Comparison of ENCODE assay signal across 8 cellular contexts in the genomic region with DNA sequence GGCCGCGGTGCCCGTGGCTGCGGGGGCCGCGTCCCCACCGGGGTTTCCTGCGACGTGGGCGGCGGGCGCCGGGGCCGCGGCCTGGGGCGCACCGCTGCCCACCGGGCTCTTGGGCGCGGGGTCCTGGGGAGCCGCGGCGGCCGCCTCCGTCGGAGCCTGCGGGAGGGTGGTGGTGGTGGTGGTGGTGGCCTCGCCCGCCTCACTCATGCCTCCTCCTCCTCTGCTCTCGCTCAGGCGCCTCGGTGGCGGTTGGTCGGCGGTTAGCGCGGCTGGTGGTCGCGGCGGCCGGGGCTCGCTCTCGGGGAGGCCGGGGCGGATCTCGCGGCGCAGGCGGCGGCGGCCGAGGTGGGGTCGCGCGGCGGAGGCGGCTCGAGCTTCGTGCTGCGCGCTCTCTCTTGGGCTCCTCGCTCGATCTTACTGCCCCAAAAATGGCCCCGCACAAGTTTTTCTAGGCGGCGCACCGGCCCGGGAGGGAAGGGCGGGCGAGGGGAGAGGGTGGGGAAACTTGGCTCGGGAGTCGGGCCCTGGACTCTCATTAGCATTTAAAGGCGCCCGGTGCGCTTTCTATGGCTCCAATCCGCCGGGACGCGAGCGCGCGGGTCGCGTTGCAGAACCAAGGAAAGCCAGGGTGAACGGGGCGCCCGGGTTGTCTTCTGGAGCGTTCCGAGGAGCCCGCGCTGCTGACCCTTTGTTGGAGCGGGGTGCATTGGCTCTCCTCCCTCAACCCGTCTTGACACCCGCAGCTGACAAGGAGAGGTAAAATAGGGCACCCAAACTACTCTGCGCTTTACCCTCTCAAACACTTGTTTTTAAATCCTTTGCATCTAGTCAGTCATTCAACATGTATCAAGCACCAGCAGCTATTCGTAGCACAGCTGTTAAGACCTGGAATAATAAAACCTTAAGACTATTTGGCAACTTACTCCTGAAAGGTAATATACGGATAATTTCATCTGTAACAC. TPM values are rescaled to one million over a fixed set of nuclear protein-coding genes. Genes with fewer than 3 reads are reported as not detected.
DNase-seq lines count a peak whose midpoint lies in the region; ATAC-seq and TF ChIP-seq lines count a peak whose summit lies in the region.

TSS of gene YBX3 (minus strand) at position 419 of the 962 bp plus-strand sequence. CDS start at position 207, 212 bp downstream.

- H3K4me2 ChIP-seq in PC-3 (ENCODE audit: low read length), result peak within 1 kb of the TSS; percentile 96

- BruUV-seq in PC-3 (replicated peaks; lab: Mats Ljungman, UMichigan), result TSS peak; percentile 39

- H3F3A ChIP-seq in PC-3 (ENCODE audit: low read length, unreplicated experiment), result no peaks in the 10 kb centered on the region

- no peaks in the 10 kb centered on the region for H3K27me3 ChIP-seq in PC-3 (ENCODE audit: low read length)

- no peaks in the 10 kb centered on the region for H3K9me2 ChIP-seq in PC-3 (replicated peaks; ENCODE audit: low read length)

- peak within 1 kb of the TSS; percentile 98 for H3K27ac ChIP-seq in PC-3 (ENCODE audit: low read length)

- H3K36me3 ChIP-seq in PC-3 (ENCODE audit: low read depth, low read length), result no peaks in the 10 kb centered on the region

- no peaks in the 10 kb centered on the region for H3K36me3 Mint-ChIP-seq in neural crest cell (ENCODE audit: low read depth)

- H3K4me3 Mint-ChIP-seq in neural crest cell, result peak within 1 kb of the TSS; percentile 98

- POLR2A ChIA-PET in PC-3 (lab: Charles Lee; ENCODE audit: unreplicated experiment), result interaction anchor here (0.7 kb wide), 1 partner anchor 58 kb away, joined by 3 read pairs; no protein-coding TSS in a partner anchor

- peaks cover 24% of the 10 kb centered on the region for H3K4me1 Mint-ChIP-seq in neural crest cell

- peak within 1 kb of the TSS; percentile 100 for H3K9ac ChIP-seq in PC-3 (ENCODE audit: low read length)

- no peak for TF ChIP-seq CTCF in PC-3 (conservative IDR thresholded peaks at IDR 0.05; ENCODE audit: low read depth, low read length)
- TF ChIP-seq CTCF in neural crest cell (conservative IDR thresholded peaks at IDR 0.05), result no peak
- TF ChIP-seq CTCF in subcutaneous adipose tissue (IDR thresholded peaks at IDR 0.05; ENCODE audit: low read depth), result no peak

- H3K79me2 ChIP-seq in PC-3 (ENCODE audit: low read length), result peaks cover 64% of the 10 kb centered on the region

- peaks cover 36% of the 10 kb centered on the region for H4K20me1 ChIP-seq in PC-3 (ENCODE audit: low read length)

- DNase-seq in AG20443 (ENCODE audit: low spot score), result peak; percentile 92
- peak; percentile 77 for DNase-seq in PC-3
- peak; percentile 24 for DNase-seq in activated naive CD4-positive, alpha-beta T cell treated with Interleukin-2 at 50 U/mL for 16 hours
- peak; percentile 59 for DNase-seq in foreskin melanocyte
- peak; percentile 65 for DNase-seq in neural crest cell (ENCODE audit: low read depth, low spot score)

- no peaks in the 10 kb centered on the region for H3K9me3 Mint-ChIP-seq in neural crest cell

- peak within 1 kb of the TSS; percentile 98 for H3K4me3 ChIP-seq in PC-3 (ENCODE audit: low read length)

- peak within 1 kb of the TSS; percentile 87 for H3K27ac Mint-ChIP-seq in neural crest cell (ENCODE audit: unreplicated experiment)

- CTCF ChIA-PET in PC-3 (lab: Charles Lee), result interaction anchor here (0.9 kb wide), 1 partner anchor 27 kb away, joined by 3 read pairs; no protein-coding TSS in a partner anchor

- ATAC-seq in GM19035 (IDR thresholded peaks at IDR 0.05; ENCODE audit: unreplicated experiment) (peak; percentile 61), HG03280 (IDR thresholded peaks at IDR 0.05; ENCODE audit: unreplicated experiment) (peak; percentile 41), PC-3 (peak; percentile 52)

- intact Hi-C loops in PC-3 (cut with micrococcal nuclease), result loop anchor here (1.0 kb wide), 1 partner anchor 27 kb away; no protein-coding TSS in a partner anchor

- H3K9me3 ChIP-seq in PC-3 (ENCODE audit: low read length), result no peaks in the 10 kb centered on the region

- H2AFZ ChIP-seq in PC-3 (ENCODE audit: low read length), result peak within 1 kb of the TSS; percentile 82

- peaks cover 50% of the 10 kb centered on the region for H3K4me1 ChIP-seq in PC-3 (ENCODE audit: insufficient read depth, low read length)

- H3K27me3 Mint-ChIP-seq in neural crest cell (ENCODE audit: low read depth), result peaks cover 49% of the 10 kb centered on the region

RNA-seq across cellular contexts. Expression of gene YBX3, which starts in this region (rescaled TPM):
- total RNA-seq in PC-3 (2014; rRNA removed) (85.9 and 104 TPM in 2 replicates), neural crest cell (86.8 and 90.4 TPM in 2 replicates), subcutaneous adipose tissue (100 to 1,000 TPM; 230 to 374 (median 244) TPM)

Comparison
In these comparisons a context has a peak if more than half of its experiments do, and no peak if none do; other contexts are left out.
1. Peak in every context shown above with its lines: DNase-seq, ATAC-seq, H3K4me3 ChIP-seq and H3K27ac ChIP-seq.
2. DNase-seq: peak in every context shown above with its lines; median percentile 92 in AG20443; 77 in PC-3; 65 in neural crest cell; 59 in foreskin melanocyte; 24 in activated naive CD4-positive, alpha-beta T cell treated with Interleukin-2 at 50 U/mL for 16 hours.